8 cellular contexts compared by ENCODE assay signal in genomic region chr22:30287626-30288413, GRCh38. TPM values are rescaled to one million over a fixed set of nuclear protein-coding genes. Genes with fewer than 3 reads are reported as not detected.
DNase-seq lines count a peak whose midpoint lies in the region; ATAC-seq, FAIRE-seq and TF ChIP-seq lines count a peak whose summit lies in the region.

No MANE protein-coding gene starts in this region.

- H3K9me3 Mint-ChIP-seq in activated CD4-positive, alpha-beta T cell treated with anti-CD3 and anti-CD28 coated beads, Interleukin-2, amount 10 ng/mL, durations not matched to agents 24 days and 14 days, result no peaks in the 10 kb centered on the region

- no peak for TF ChIP-seq POLR2A in GM12892 (IDR thresholded peaks at IDR 0.05; ENCODE audit: low read depth, low read length)

- H3K27me3 Mint-ChIP-seq in activated CD4-positive, alpha-beta T cell treated with anti-CD3 and anti-CD28 coated beads, Interleukin-2, amount 10 ng/mL, durations not matched to agents 24 days and 14 days, result no peaks in the 10 kb centered on the region

- H3K4me1 Mint-ChIP-seq in activated CD4-positive, alpha-beta T cell treated with anti-CD3 and anti-CD28 coated beads, Interleukin-2, amount 10 ng/mL, durations not matched to agents 24 days and 14 days, result peaks cover 56% of the 10 kb centered on the region

- peak overlapping the region; percentile 83 for H3K27ac Mint-ChIP-seq in activated CD4-positive, alpha-beta T cell treated with anti-CD3 and anti-CD28 coated beads, Interleukin-2, amount 10 ng/mL, durations not matched to agents 24 days and 14 days

- no peaks in the 10 kb centered on the region for H3K27me3 ChIP-seq in layer of hippocampus (ENCODE audit: control insufficient read depth, insufficient read depth, low read length)

- peak; percentile 77 for DNase-seq in 8988T
- DNase-seq in GM12892 (ENCODE audit: insufficient read length), result peak; percentile 64
- peak; percentile 47 for DNase-seq in NCI-H446 treated with DMSO at 0.1 percent for 48 hours (lab: John Stamatoyannopoulos, UW)
- DNase-seq in activated CD4-positive, alpha-beta T cell treated with anti-CD3 and anti-CD28 coated beads, Interleukin-2, amount 10 ng/mL, durations not matched to agents 24 days and 14 days, result peak; percentile 96
- DNase-seq in coronary artery (ENCODE audit: low spot score), result peak; percentile 95
- peak; percentile 76 to 86 for DNase-seq in stimulated activated CD4-positive, alpha-beta T cell treated with anti-CD3 and anti-CD28 coated beads, Interleukin-15, amount 100 ng/mL, for 48 hours (ENCODE audit: low read depth in 2 of 2)

- peak; percentile 68 for TF ChIP-seq CTCF in coronary artery (IDR thresholded peaks at IDR 0.05)

- intact Hi-C loops in activated CD4-positive, alpha-beta T cell treated with anti-CD3 and anti-CD28 coated beads, Interleukin-2, amount 10 ng/mL, durations not matched to agents 24 days and 14 days (cut with micrococcal nuclease), result loop anchor here (1.0 kb wide), 6 partner anchors 25 to 197 kb away; partner anchors contain the start of gene RNF215

- H3K27ac ChIP-seq in coronary artery (peak overlapping the region; percentile 87 to 95), layer of hippocampus (ENCODE audit: low read depth, low read length) (peak overlapping the region; percentile 91)

- H3K36me3 Mint-ChIP-seq in activated CD4-positive, alpha-beta T cell treated with anti-CD3 and anti-CD28 coated beads, Interleukin-2, amount 10 ng/mL, durations not matched to agents 24 days and 14 days (ENCODE audit: low read depth), result peaks cover 11% of the 10 kb centered on the region

- no peak for ATAC-seq in GM19463 (IDR thresholded peaks at IDR 0.05; ENCODE audit: unreplicated experiment)

- peak overlapping the region; percentile 95 for H3K4me3 ChIP-seq in coronary artery

- peak; percentile 98 for FAIRE-seq in GM12892 (lab: Jason Lieb, UNC)

- H3K4me3 Mint-ChIP-seq in activated CD4-positive, alpha-beta T cell treated with anti-CD3 and anti-CD28 coated beads, Interleukin-2, amount 10 ng/mL, durations not matched to agents 24 days and 14 days, result peak overlapping the region; percentile 86

RNA-seq across cellular contexts. Expression of gene CASTOR1, which starts 1.5 kb away (rescaled TPM):
- polyA plus RNA-seq in GM12892 (2012; ENCODE audit: missing spikeins), result 4.7 TPM
- 4.7 and 7.3 TPM in 2 replicates for total RNA-seq in activated CD4-positive, alpha-beta T cell treated with anti-CD3 and anti-CD28 coated beads, Interleukin-2, amount 10 ng/mL, durations not matched to agents 24 days and 14 days

RNA-seq across cellular contexts. Expression of gene OSM, which starts 21.2 kb away (rescaled TPM):
- not detected for polyA plus RNA-seq in GM12892 (2012; ENCODE audit: missing spikeins)
- total RNA-seq in activated CD4-positive, alpha-beta T cell treated with anti-CD3 and anti-CD28 coated beads, Interleukin-2, amount 10 ng/mL, durations not matched to agents 24 days and 14 days, result 61.0 and 62.8 TPM in 2 replicates

RNA-seq across cellular contexts. Expression of gene TBC1D10A, which starts 38.9 kb away (rescaled TPM):
- 11.7 TPM for polyA plus RNA-seq in GM12892 (2012; ENCODE audit: missing spikeins)
- total RNA-seq in activated CD4-positive, alpha-beta T cell treated with anti-CD3 and anti-CD28 coated beads, Interleukin-2, amount 10 ng/mL, durations not matched to agents 24 days and 14 days, result 18.9 and 19.3 TPM in 2 replicates

RNA-seq across cellular contexts. Expression of gene LIF, which starts 41.3 kb away (rescaled TPM):
- polyA plus RNA-seq in GM12892 (2012; ENCODE audit: missing spikeins), result 1.2 TPM
- total RNA-seq in activated CD4-positive, alpha-beta T cell treated with anti-CD3 and anti-CD28 coated beads, Interleukin-2, amount 10 ng/mL, durations not matched to agents 24 days and 14 days, result 509 and 511 TPM in 2 replicates
